Comparison of ENCODE assay signal across 1 cellular context in genomic region chr4:113355550-113356371, GRCh38.
TF ChIP-seq lines count a peak whose summit lies in the region.

No MANE protein-coding gene starts in this region.

TF ChIP-seq in GM12878, 131 proteins besides CTCF, POLR2A, EP300 and RAD21 (continued from another document and continues in another):
- no peak for TF ChIP-seq USF1 (IDR thresholded peaks at IDR 0.05; ENCODE audit: borderline replicate concordance, extremely low read length, insufficient read depth, low read depth, low read length)
- no peak for TF ChIP-seq IRF3 (IDR thresholded peaks at IDR 0.05)
- no peak for TF ChIP-seq NR2C1 (IDR thresholded peaks at IDR 0.05)
- peak; percentile 73 for TF ChIP-seq JUNB (IDR thresholded peaks at IDR 0.05)
- TF ChIP-seq, protein P1, sequence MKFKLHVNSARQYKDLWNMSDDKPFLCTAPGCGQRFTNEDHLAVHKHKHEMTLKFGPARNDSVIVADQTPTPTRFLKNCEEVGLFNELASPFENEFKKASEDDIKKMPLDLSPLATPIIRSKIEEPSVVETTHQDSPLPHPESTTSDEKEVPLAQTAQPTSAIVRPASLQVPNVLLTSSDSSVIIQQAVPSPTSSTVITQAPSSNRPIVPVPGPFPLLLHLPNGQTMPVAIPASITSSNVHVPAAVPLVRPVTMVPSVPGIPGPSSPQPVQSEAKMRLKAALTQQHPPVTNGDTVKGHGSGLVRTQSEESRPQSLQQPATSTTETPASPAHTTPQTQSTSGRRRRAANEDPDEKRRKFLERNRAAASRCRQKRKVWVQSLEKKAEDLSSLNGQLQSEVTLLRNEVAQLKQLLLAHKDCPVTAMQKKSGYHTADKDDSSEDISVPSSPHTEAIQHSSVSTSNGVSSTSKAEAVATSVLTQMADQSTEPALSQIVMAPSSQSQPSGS (IDR thresholded peaks at IDR 0.05; ENCODE audit: low read length) = peak; percentile 80
- TF ChIP-seq, protein P2, sequence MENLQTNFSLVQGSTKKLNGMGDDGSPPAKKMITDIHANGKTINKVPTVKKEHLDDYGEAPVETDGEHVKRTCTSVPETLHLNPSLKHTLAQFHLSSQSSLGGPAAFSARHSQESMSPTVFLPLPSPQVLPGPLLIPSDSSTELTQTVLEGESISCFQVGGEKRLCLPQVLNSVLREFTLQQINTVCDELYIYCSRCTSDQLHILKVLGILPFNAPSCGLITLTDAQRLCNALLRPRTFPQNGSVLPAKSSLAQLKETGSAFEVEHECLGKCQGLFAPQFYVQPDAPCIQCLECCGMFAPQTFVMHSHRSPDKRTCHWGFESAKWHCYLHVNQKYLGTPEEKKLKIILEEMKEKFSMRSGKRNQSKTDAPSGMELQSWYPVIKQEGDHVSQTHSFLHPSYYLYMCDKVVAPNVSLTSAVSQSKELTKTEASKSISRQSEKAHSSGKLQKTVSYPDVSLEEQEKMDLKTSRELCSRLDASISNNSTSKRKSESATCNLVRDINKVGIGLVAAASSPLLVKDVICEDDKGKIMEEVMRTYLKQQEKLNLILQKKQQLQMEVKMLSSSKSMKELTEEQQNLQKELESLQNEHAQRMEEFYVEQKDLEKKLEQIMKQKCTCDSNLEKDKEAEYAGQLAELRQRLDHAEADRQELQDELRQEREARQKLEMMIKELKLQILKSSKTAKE (IDR thresholded peaks at IDR 0.05; ENCODE audit: low read depth, poor library complexity, severe bottlenecking) = peak; percentile 99
- TF ChIP-seq FOXM1 (IDR thresholded peaks at IDR 0.05; ENCODE audit: low read depth, low read length) = no peak; the same call in 1 of the 2 replicates
- TF ChIP-seq, protein P3, sequence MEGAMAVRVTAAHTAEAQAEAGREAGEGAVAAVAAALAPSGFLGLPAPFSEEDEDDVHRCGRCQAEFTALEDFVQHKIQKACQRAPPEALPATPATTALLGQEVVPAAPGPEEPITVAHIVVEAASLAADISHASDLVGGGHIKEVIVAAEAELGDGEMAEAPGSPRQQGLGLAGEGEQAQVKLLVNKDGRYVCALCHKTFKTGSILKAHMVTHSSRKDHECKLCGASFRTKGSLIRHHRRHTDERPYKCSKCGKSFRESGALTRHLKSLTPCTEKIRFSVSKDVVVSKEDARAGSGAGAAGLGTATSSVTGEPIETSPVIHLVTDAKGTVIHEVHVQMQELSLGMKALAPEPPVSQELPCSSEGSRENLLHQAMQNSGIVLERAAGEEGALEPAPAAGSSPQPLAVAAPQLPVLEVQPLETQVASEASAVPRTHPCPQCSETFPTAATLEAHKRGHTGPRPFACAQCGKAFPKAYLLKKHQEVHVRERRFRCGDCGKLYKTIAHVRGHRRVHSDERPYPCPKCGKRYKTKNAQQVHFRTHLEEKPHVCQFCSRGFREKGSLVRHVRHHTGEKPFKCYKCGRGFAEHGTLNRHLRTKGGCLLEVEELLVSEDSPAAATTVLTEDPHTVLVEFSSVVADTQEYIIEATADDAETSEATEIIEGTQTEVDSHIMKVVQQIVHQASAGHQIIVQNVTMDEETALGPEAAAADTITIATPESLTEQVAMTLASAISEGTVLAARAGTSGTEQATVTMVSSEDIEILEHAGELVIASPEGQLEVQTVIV (IDR thresholded peaks at IDR 0.05; ENCODE audit: borderline replicate concordance, partially characterized antibody) = no peak
- no peak for TF ChIP-seq E2F8 (IDR thresholded peaks at IDR 0.05; ENCODE audit: low read depth, partially characterized antibody)
- peak; percentile 41; the same call in 1 of the 2 replicates for TF ChIP-seq RAD51 (IDR thresholded peaks at IDR 0.05)
- TF ChIP-seq, protein P4, sequence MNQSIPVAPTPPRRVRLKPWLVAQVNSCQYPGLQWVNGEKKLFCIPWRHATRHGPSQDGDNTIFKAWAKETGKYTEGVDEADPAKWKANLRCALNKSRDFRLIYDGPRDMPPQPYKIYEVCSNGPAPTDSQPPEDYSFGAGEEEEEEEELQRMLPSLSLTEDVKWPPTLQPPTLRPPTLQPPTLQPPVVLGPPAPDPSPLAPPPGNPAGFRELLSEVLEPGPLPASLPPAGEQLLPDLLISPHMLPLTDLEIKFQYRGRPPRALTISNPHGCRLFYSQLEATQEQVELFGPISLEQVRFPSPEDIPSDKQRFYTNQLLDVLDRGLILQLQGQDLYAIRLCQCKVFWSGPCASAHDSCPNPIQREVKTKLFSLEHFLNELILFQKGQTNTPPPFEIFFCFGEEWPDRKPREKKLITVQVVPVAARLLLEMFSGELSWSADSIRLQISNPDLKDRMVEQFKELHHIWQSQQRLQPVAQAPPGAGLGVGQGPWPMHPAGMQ (IDR thresholded peaks at IDR 0.05; ENCODE audit: borderline replicate concordance) = no peak
- TF ChIP-seq, protein P5, sequence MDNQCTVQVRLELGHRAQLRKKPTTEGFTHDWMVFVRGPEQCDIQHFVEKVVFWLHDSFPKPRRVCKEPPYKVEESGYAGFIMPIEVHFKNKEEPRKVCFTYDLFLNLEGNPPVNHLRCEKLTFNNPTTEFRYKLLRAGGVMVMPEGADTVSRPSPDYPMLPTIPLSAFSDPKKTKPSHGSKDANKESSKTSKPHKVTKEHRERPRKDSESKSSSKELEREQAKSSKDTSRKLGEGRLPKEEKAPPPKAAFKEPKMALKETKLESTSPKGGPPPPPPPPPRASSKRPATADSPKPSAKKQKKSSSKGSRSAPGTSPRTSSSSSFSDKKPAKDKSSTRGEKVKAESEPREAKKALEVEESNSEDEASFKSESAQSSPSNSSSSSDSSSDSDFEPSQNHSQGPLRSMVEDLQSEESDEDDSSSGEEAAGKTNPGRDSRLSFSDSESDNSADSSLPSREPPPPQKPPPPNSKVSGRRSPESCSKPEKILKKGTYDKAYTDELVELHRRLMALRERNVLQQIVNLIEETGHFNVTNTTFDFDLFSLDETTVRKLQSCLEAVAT (IDR thresholded peaks at IDR 0.05) = peak; percentile 87
- TF ChIP-seq BMI1 (IDR thresholded peaks at IDR 0.05; ENCODE audit: borderline replicate concordance) = 0 out of 2 replicates have a peak, but pooled peaks have one; percentile 39
- peak; percentile 61 for TF ChIP-seq NFIC (IDR thresholded peaks at IDR 0.05; ENCODE audit: low read depth, low read length)
- TF ChIP-seq MEF2B (IDR thresholded peaks at IDR 0.05; ENCODE audit: partially characterized antibody, poor library complexity, severe bottlenecking) = peak; percentile 100
- TF ChIP-seq NR2F1 (conservative IDR thresholded peaks at IDR 0.05) = peak; percentile 96
- TF ChIP-seq CBX5 (IDR thresholded peaks at IDR 0.05; ENCODE audit: low read depth) = peak; percentile 82; the same call in 1 of the 2 replicates
- no peak for TF ChIP-seq CREB1 (IDR thresholded peaks at IDR 0.05; ENCODE audit: low read depth)
- no peak for TF ChIP-seq KAT2A (conservative IDR thresholded peaks at IDR 0.05; ENCODE audit: control insufficient read depth, low read depth, low read length)
- peak; percentile 90 for TF ChIP-seq IRF4 (IDR thresholded peaks at IDR 0.05; ENCODE audit: low read depth, low read length)
- peak; percentile 88 for TF ChIP-seq ATF7 (IDR thresholded peaks at IDR 0.05; ENCODE audit: low read depth)
- no peak for TF ChIP-seq EZH2 (IDR thresholded peaks at IDR 0.05; ENCODE audit: borderline replicate concordance, control insufficient read depth, low read depth, low read length)
- TF ChIP-seq POU2F2 (IDR thresholded peaks at IDR 0.05; ENCODE audit: borderline replicate concordance, low read depth, low read length) = peak; percentile 79; the same call in 1 of the 3 replicates
- no peak for TF ChIP-seq SRF (IDR thresholded peaks at IDR 0.05; ENCODE audit: low read depth in 2 of 2, low read length in 2 of 2)
- no peak for TF ChIP-seq REST (IDR thresholded peaks at IDR 0.05; ENCODE audit: low read depth, low read length)
- TF ChIP-seq, protein P6, sequence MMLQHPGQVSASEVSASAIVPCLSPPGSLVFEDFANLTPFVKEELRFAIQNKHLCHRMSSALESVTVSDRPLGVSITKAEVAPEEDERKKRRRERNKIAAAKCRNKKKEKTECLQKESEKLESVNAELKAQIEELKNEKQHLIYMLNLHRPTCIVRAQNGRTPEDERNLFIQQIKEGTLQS (IDR thresholded peaks at IDR 0.05; ENCODE audit: borderline replicate concordance, extremely low read depth, low read depth, low read length) = no peak
- TF ChIP-seq, protein P7, sequence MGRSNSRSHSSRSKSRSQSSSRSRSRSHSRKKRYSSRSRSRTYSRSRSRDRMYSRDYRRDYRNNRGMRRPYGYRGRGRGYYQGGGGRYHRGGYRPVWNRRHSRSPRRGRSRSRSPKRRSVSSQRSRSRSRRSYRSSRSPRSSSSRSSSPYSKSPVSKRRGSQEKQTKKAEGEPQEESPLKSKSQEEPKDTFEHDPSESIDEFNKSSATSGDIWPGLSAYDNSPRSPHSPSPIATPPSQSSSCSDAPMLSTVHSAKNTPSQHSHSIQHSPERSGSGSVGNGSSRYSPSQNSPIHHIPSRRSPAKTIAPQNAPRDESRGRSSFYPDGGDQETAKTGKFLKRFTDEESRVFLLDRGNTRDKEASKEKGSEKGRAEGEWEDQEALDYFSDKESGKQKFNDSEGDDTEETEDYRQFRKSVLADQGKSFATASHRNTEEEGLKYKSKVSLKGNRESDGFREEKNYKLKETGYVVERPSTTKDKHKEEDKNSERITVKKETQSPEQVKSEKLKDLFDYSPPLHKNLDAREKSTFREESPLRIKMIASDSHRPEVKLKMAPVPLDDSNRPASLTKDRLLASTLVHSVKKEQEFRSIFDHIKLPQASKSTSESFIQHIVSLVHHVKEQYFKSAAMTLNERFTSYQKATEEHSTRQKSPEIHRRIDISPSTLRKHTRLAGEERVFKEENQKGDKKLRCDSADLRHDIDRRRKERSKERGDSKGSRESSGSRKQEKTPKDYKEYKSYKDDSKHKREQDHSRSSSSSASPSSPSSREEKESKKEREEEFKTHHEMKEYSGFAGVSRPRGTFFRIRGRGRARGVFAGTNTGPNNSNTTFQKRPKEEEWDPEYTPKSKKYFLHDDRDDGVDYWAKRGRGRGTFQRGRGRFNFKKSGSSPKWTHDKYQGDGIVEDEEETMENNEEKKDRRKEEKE (IDR thresholded peaks at IDR 0.05) = no peak
- TF ChIP-seq GABPA (IDR thresholded peaks at IDR 0.05; ENCODE audit: low read depth) = 0 out of 2 replicates have a peak, but pooled peaks have one; percentile 11
- peak; percentile 48 for TF ChIP-seq SP1 (IDR thresholded peaks at IDR 0.05; ENCODE audit: low read depth, low read length)
- peak; percentile 92 for TF ChIP-seq IKZF1 (conservative IDR thresholded peaks at IDR 0.05)
- no peak for TF ChIP-seq BRCA1 (IDR thresholded peaks at IDR 0.05; ENCODE audit: low read depth, low read length)
- peak; percentile 86 for TF ChIP-seq TCF12 (IDR thresholded peaks at IDR 0.05; ENCODE audit: low read depth, low read length)
- TF ChIP-seq SUZ12 (IDR thresholded peaks at IDR 0.05; ENCODE audit: unreplicated experiment) = no peak
- TF ChIP-seq CHD1 (IDR thresholded peaks at IDR 0.05; ENCODE audit: low read depth, low read length) = no peak
- TF ChIP-seq RB1 (IDR thresholded peaks at IDR 0.05; ENCODE audit: borderline replicate concordance) = peak; percentile 95; the same call in 1 of the 2 replicates
- TF ChIP-seq FOXK2 (IDR thresholded peaks at IDR 0.05) = no peak
- TF ChIP-seq ZNF274 (IDR thresholded peaks at IDR 0.05; ENCODE audit: insufficient read depth, insufficient read length) = no peak
- TF ChIP-seq CBFB (IDR thresholded peaks at IDR 0.05; ENCODE audit: low read depth) = peak; percentile 89
- no peak for TF ChIP-seq ZNF622 (IDR thresholded peaks at IDR 0.05)
